ENCODE assay signal across 21 cellular contexts in the genomic region with DNA sequence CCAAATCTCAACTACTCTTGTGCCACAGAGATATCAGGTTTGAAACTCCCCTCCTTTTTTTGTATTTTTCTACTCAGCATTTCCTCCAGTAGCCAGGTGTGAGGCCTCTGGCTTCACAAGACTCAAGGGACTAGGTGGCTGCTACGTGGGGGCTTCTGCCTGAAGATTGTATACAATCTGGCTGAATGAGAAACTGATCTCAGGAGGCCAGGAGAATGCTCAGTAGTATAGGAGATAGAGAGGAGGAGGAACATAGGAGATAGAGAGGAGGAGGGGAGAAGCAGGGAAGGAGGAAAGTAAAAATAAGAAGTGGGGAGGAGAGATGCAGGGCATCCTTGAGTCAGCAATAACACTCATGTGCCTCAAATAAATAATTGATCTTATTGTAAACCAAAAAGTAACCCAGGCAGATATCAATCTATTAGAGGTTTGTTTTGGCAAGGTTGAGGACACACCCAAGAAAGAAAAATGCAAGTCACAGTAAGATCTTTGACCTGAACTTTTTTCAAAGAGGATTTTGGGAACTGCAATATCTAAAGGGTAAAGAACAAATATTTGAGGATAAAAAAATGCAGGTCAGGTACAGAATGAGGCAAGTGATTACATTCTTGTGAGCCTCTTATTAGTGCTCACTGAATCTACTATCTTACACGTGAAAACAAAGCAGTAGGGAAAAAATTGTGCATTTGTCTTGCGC. TPM values are rescaled to one million over a fixed set of nuclear protein-coding genes. Genes with fewer than 3 reads are reported as not detected.
"Had no signal": no experiment of that assay in that cellular context is flagged by ENCODE, and none has a peak within 500 bp of the region (broad histone marks: within the 10 kb centered on the region; RNA-seq: fewer than 3 reads in every experiment).

No MANE protein-coding gene starts in this region.

- H3K4me1 ChIP-seq: foreskin keratinocyte, lower lobe of right lung, tibial artery had no signal

- H3K4me3 ChIP-seq: lower lobe of right lung, tibial artery had no signal

- H3K36me3 ChIP-seq: lower lobe of right lung, tibial artery had no signal

- H3K27me3 ChIP-seq: tibial artery had no signal

- H3K27ac ChIP-seq: foreskin keratinocyte, lower lobe of right lung, tibial artery had no signal

- ATAC-seq: activated CD8-positive, alpha-beta T cell treated with anti-CD3 and anti-CD28 coated beads, Interleukin-2, amount 10 ng/mL, durations not matched to agents 7 days and 5 days; foreskin keratinocyte; lower lobe of right lung; natural killer cell treated with Interleukin-12 subunit alpha and Interleukin-12 subunit beta and Interleukin-15 and Interleukin-18, amount 100 ng/mL, for 72 hours; stimulated activated naive B cell treated with anti-CD40 and anti-IgM and Interleukin-4, amounts not matched to agents 10 μg/mL and 1 μg/mL and 100 μg/mL, for 72 hours; T-helper 17 cell had no signal

- H3K9me3 ChIP-seq: tibial artery had no signal

- DNase-seq: activated B cell treated with CpG ODN at 0.5 μM for 24 hours; activated CD4-positive, alpha-beta T cell treated with anti-CD3 and anti-CD28 coated beads for 48 hours; activated CD8-positive, alpha-beta memory T cell treated with anti-CD3 and anti-CD28 coated beads, Interleukin-2, amount 50 U/mL, for 4 hours; activated CD8-positive, alpha-beta T cell treated with anti-CD3 and anti-CD28 coated beads, Interleukin-2, amount 10 ng/mL, durations not matched to agents 7 days and 5 days; activated gamma-delta T cell treated with Interleukin-2 at 50 U/mL for 16 hours; activated T-cell treated with anti-CD3 and anti-CD28 coated beads, Interleukin-2, amount 50 U/mL, for 48 hours; amniotic stem cell; cortex of kidney; effector CD8-positive, alpha-beta T cell; foreskin keratinocyte; lower lobe of right lung; midbrain; posterior cingulate gyrus; stimulated activated CD4-positive, alpha-beta T cell treated with anti-CD3 and anti-CD28 coated beads, Interleukin-15, amount 100 ng/mL, for 24 hours; stimulated activated CD4-positive, alpha-beta T cell treated with anti-CD3 and anti-CD28 coated beads, Interleukin-4, amount 100 ng/mL, for 1 hour; stimulated activated naive B cell treated with anti-CD40 and anti-IgM and Interleukin-4, amounts not matched to agents 10 μg/mL and 1 μg/mL and 100 μg/mL, for 72 hours; T-helper 17 cell; tibial artery had no signal

RNA-seq across cellular contexts. Expression of a gene that starts 36.8 kb away (rescaled TPM):
- total RNA-seq: activated B cell treated with CpG ODN at 0.5 μM for 24 hours, foreskin keratinocyte, skeletal muscle tissue had no signal

RNA-seq across cellular contexts. Expression of a gene that starts 48.5 kb away (rescaled TPM):
- total RNA-seq: activated B cell treated with CpG ODN at 0.5 μM for 24 hours; activated CD8-positive, alpha-beta T cell treated with anti-CD3 and anti-CD28 coated beads, Interleukin-2, amount 10 ng/mL, durations not matched to agents 7 days and 5 days; foreskin keratinocyte; lower lobe of right lung; natural killer cell treated with Interleukin-12 subunit alpha and Interleukin-12 subunit beta and Interleukin-15 and Interleukin-18, amount 100 ng/mL, for 72 hours; skeletal muscle tissue; subcutaneous adipose tissue; T-helper 17 cell had no signal

RNA-seq across cellular contexts. Expression of a gene that starts 53.9 kb away (rescaled TPM):
- total RNA-seq: activated B cell treated with CpG ODN at 0.5 μM for 24 hours had no signal
